In the genomic region with DNA sequence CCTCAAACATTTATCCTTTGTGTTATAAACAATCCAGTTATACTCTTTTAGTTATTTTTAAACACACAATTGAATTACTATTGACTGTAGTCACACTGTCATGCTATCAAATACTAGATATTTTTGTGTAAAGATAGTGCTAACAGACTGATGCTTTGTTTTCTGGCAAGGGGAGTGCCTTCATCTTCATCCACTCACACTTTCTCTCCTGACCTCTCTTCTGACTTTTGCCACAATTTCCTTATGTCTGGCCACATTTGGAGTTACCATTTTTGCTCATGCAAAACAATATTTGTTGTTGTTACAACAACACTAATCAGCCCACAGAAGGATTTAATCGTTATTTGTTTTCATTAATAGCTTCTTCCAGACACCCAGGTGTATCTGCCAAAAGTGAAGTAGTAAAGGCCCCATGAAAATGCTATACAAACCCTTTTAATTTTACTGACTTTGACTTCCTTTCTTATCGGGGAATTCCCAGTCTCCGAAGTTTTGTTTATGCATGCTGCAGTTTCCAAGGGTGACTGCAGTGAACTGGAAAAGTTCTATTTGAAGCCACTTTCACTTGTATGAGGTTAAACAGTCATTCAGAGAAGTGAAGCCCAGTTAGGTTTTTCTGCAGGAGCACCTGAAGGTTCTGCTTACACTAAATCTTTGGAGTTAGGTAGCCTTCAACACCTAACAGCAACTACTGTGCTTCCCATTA, we compare ENCODE assay signal across 10 cellular contexts.
DNase-seq lines count a peak whose midpoint lies in the region; ATAC-seq and TF ChIP-seq lines count a peak whose summit lies in the region.
"Had no signal": no experiment of that assay in that cellular context is flagged by ENCODE, and none has a peak within 500 bp of the region (broad histone marks: within the 10 kb centered on the region; RNA-seq: fewer than 3 reads in every experiment).

No MANE protein-coding gene starts in this region.

- no peak overlapping the region for H3K4me3 ChIP-seq in fibroblast of pulmonary artery (replicated peaks; ENCODE audit: low read depth, low read length)

- ATAC-seq in GM19467 (IDR thresholded peaks at IDR 0.05; ENCODE audit: unreplicated experiment) = peak; percentile 82
- peak; percentile 77 for ATAC-seq in HG03457 (IDR thresholded peaks at IDR 0.05; ENCODE audit: unreplicated experiment)

- DNase-seq in AG20443 (ENCODE audit: low spot score) = peak; percentile 15
- peak; percentile 81 for DNase-seq in fibroblast of pulmonary artery (ENCODE audit: low read depth)
- no peak for DNase-seq in stimulated activated CD4-positive, alpha-beta T cell treated with anti-CD3 and anti-CD28 coated beads, Interleukin-1b, Interleukin-23, amount 100 ng/mL, for 48 hours
- DNase-seq in SW 1271 (lab: John Stamatoyannopoulos, UW) = no peak
- no peak for DNase-seq in SKM-1 (lab: John Stamatoyannopoulos, UW; ENCODE audit: unreplicated experiment)
- DNase-seq in cerebellar cortex (ENCODE audit: low spot score) = no peak
- DNase-seq: CD8-positive, alpha-beta memory T cell; substantia nigra had no signal

- no peak for TF ChIP-seq CTCF in fibroblast of pulmonary artery (IDR thresholded peaks at IDR 0.05; ENCODE audit: low read length, missing control alignments)

Comparison
In these comparisons a context has a peak if more than half of its experiments do, and no peak if none do; other contexts are left out.
1. DNase-seq: peak in AG20443 (single experiment) and fibroblast of pulmonary artery (single experiment); none in stimulated activated CD4-positive, alpha-beta T cell treated with anti-CD3 and anti-CD28 coated beads, Interleukin-1b, Interleukin-23, amount 100 ng/mL, for 48 hours (single experiment), SW 1271 (0 of 2), SKM-1 (single experiment) and cerebellar cortex (single experiment).